ENCODE assay signal across 8 cellular contexts in the genomic region with DNA sequence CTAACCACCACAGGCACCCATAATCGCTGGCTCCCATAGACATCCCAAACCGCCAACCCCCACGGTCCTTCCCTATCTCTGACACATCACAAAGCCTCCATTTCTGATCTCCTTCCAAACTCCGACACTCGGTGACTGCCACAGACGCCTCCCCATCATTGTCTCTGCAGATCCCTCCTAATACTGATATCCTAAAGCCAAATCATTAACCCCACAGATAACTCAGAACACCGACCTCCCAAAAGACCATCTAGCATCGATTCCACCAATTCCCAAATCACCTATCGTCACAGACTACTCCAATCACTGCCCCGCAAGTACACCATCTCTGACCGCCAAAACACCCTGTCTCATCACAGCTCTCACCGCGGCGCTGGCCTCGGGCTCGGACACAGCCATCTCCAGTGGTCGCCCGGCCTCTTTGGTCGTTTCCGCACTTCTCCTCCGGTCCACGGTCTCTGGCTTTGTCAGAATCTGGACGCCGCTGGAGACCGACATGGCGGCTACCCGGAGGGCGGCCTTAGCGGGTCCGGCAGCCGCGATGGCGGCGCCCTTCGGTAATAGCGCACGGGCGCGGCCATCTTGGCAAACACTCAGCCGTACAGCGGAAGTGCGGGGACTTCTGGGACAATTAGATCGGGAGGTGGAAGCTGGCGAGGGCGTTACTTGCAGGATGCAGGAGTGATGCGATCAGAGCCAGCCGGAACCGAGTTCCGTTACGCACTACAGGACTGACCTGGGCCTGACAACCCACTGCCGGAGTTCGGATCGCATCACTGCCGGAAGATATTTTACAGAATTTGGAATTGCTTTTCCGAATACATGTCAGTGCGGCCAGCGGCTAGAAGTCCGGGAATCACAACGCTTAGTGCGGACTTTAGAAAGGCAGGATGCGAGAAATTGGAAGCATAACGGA. TPM values are rescaled to one million over a fixed set of nuclear protein-coding genes. Genes with fewer than 3 reads are reported as not detected.
DNase-seq lines count a peak whose midpoint lies in the region; ATAC-seq and TF ChIP-seq lines count a peak whose summit lies in the region.

ZFP37 (minus strand) TSS at position 534 of the 916 bp plus-strand sequence; CDS start at position 498, 36 bp downstream.

- H3K27me3 Mint-ChIP-seq in activated CD4-positive, alpha-beta T cell treated with anti-CD3 and anti-CD28 coated beads, Interleukin-2, amount 10 ng/mL, durations not matched to agents 7 days and 5 days = no peaks in the 10 kb centered on the region

- DNase-seq in GM12865 (ENCODE audit: low read depth) (peak; percentile 97), NCI-H2171 treated with DMSO at 0.1 percent for 48 hours (lab: John Stamatoyannopoulos, UW) (peak; percentile 97), dedifferentiated amniotic fluid mesenchymal stem cell (ENCODE audit: extremely low spot score) (peak; percentile 97)
- peak; percentile 63 for DNase-seq in activated CD4-positive, alpha-beta T cell treated with anti-CD3 and anti-CD28 coated beads, Interleukin-2, amount 10 ng/mL, durations not matched to agents 7 days and 5 days
- peak; percentile 48 to 61 for DNase-seq in stimulated activated CD4-positive, alpha-beta T cell treated with anti-CD3 and anti-CD28 coated beads, Interleukin-15, amount 100 ng/mL, for 48 hours (ENCODE audit: low read depth in 2 of 2)

- peak within 1 kb of the TSS; percentile 76 for H3K27ac ChIP-seq in layer of hippocampus (ENCODE audit: low read depth, low read length)

- H3K36me3 Mint-ChIP-seq in activated CD4-positive, alpha-beta T cell treated with anti-CD3 and anti-CD28 coated beads, Interleukin-2, amount 10 ng/mL, durations not matched to agents 7 days and 5 days (ENCODE audit: low read depth) = peaks cover 2% of the 10 kb centered on the region

- peak; percentile 91 for ATAC-seq in HG02938 (IDR thresholded peaks at IDR 0.05; ENCODE audit: unreplicated experiment)
- ATAC-seq in HG02973 (IDR thresholded peaks at IDR 0.05; ENCODE audit: unreplicated experiment) = no peak

- H3K4me3 Mint-ChIP-seq in activated CD4-positive, alpha-beta T cell treated with anti-CD3 and anti-CD28 coated beads, Interleukin-2, amount 10 ng/mL, durations not matched to agents 7 days and 5 days = no peak within 1 kb of the TSS

- H3K27me3 ChIP-seq in layer of hippocampus (ENCODE audit: control insufficient read depth, insufficient read depth, low read length) = peaks cover 4% of the 10 kb centered on the region

- CTCF ChIA-PET in activated CD4-positive, alpha-beta T cell treated with anti-CD3 and anti-CD28 coated beads, Interleukin-2, amount 10 ng/mL, durations not matched to agents 7 days and 5 days (lab: Charles Lee) = interaction anchor here (0.5 kb wide), 1 partner anchor 65 kb away, joined by 3 read pairs; no protein-coding TSS in a partner anchor

- H3K27ac Mint-ChIP-seq in activated CD4-positive, alpha-beta T cell treated with anti-CD3 and anti-CD28 coated beads, Interleukin-2, amount 10 ng/mL, durations not matched to agents 7 days and 5 days = no peak within 1 kb of the TSS

- H3K9me3 Mint-ChIP-seq in activated CD4-positive, alpha-beta T cell treated with anti-CD3 and anti-CD28 coated beads, Interleukin-2, amount 10 ng/mL, durations not matched to agents 7 days and 5 days = peaks cover 12% of the 10 kb centered on the region

- TF ChIP-seq CTCF in GM12865 (IDR thresholded peaks at IDR 0.05; ENCODE audit: insufficient read depth, low read depth, low read length, missing control alignments) = no peak

- peak within 1 kb of the TSS; percentile 98 for H3K4me3 ChIP-seq in GM12865 (ENCODE audit: low read depth, low read length)

- H3K4me1 Mint-ChIP-seq in activated CD4-positive, alpha-beta T cell treated with anti-CD3 and anti-CD28 coated beads, Interleukin-2, amount 10 ng/mL, durations not matched to agents 7 days and 5 days = no peaks in the 10 kb centered on the region

- POLR2A ChIA-PET in activated CD4-positive, alpha-beta T cell treated with anti-CD3 and anti-CD28 coated beads, Interleukin-2, amount 10 ng/mL, durations not matched to agents 7 days and 5 days (lab: Charles Lee) = no interaction called here

RNA-seq across cellular contexts. Expression of gene ZFP37, which starts in this region (rescaled TPM):
- under 1 TPM; 0.45 to 0.52 TPM for total RNA-seq in activated CD4-positive, alpha-beta T cell treated with anti-CD3 and anti-CD28 coated beads, Interleukin-2, amount 10 ng/mL, durations not matched to agents 7 days and 5 days

Comparison
In these comparisons a context has a peak if more than half of its experiments do, and no peak if none do; other contexts are left out.
1. Peak in DNase-seq in activated CD4-positive, alpha-beta T cell treated with anti-CD3 and anti-CD28 coated beads, Interleukin-2, amount 10 ng/mL, durations not matched to agents 7 days and 5 days; RNA of the gene not detected or under 1 TPM.